Comparison of ENCODE assay signal across 15 cellular contexts in genomic region chr18:25102657-25103056, GRCh38.
DNase-seq lines count a peak whose midpoint lies in the region; ATAC-seq, FAIRE-seq and TF ChIP-seq lines count a peak whose summit lies in the region.
"Had no signal": no experiment of that assay in that cellular context is flagged by ENCODE, and none has a peak within 500 bp of the region (broad histone marks: within the 10 kb centered on the region; RNA-seq: fewer than 3 reads in every experiment).

No MANE protein-coding gene starts in this region.

- no peaks in the 10 kb centered on the region for H3K4me1 ChIP-seq in K562 (replicated peaks in 1 of 2; ENCODE audit: control insufficient read depth in 2 of 2, insufficient read depth in 2 of 2, low read length in 2 of 2)
- H3K4me1 ChIP-seq: BE2C had no signal

- no peaks in the 10 kb centered on the region for H3K9me1 ChIP-seq in K562 (ENCODE audit: control insufficient read depth, insufficient read depth, low read length)

- 2% methylated on average over 2 of the region's 2 CpGs for WGBS in K562 (ENCODE audit: insufficient coverage, low coverage, missing lambda C conversion rate)

- no peaks in the 10 kb centered on the region for H3K9me3 ChIP-seq in K562 (replicated peaks; ENCODE audit: control insufficient read depth, insufficient read depth, low read depth, low read length)
- H3K9me3 ChIP-seq: BE2C had no signal

- no peak overlapping the region for H3K4me3 ChIP-seq in K562

- H3K27me3 ChIP-seq in K562 (ENCODE audit: control insufficient read depth in 2 of 2, insufficient read depth in 2 of 2, low read length in 2 of 2): no peaks in the 10 kb centered on the region
- H3K27me3 ChIP-seq: BE2C had no signal

- ATAC-seq in K562: no peak
- ATAC-seq in HG03280 (IDR thresholded peaks at IDR 0.05; ENCODE audit: unreplicated experiment): no peak
- ATAC-seq in GM18520 (IDR thresholded peaks at IDR 0.05; ENCODE audit: unreplicated experiment): no peak
- ATAC-seq: HCT116 had no signal

- CTCF ChIA-PET in K562 (lab: Yijun Ruan, JAX; ENCODE audit: low intra/inter-chr PET ratio): no interaction called here

- H2AFZ ChIP-seq in K562 (ENCODE audit: low read depth, low read length): no peak overlapping the region

- H3K36me3 ChIP-seq in K562 (ENCODE audit: control insufficient read depth, insufficient read depth, low read length): no peaks in the 10 kb centered on the region
- H3K36me3 ChIP-seq: BE2C had no signal

- no peak overlapping the region for H3K27ac ChIP-seq in K562 (ENCODE audit: extremely low read depth, low read depth, low read length)
- H3K27ac ChIP-seq: C4-2B had no signal

- TF ChIP-seq CTCF in K562 (IDR thresholded peaks at IDR 0.05 in 2 of 3, conservative IDR thresholded peaks at IDR 0.05 in 1 of 3; ENCODE audit: insufficient read depth in 2 of 3, low read depth in 1 of 3, low read length in 3 of 3): no peak

- no TSS peak for BruUV-seq in K562 (replicated peaks; lab: Mats Ljungman, UMichigan)

- no peak for TF ChIP-seq RAD21 in K562 (CRISPR knock-in tag; conservative IDR thresholded peaks at IDR 0.05 in 1 of 2, IDR thresholded peaks at IDR 0.05 in 1 of 2)

- in situ Hi-C loops in K562 (cut with MboI): no loop called here

- intact Hi-C loops in K562 (cut with micrococcal nuclease): no loop called here

- H3K4me2 ChIP-seq in K562 (ENCODE audit: insufficient read depth, low read length): no peak overlapping the region

- H3K9ac ChIP-seq in K562 (ENCODE audit: insufficient read depth in 1 of 2, low read depth in 2 of 2, low read length in 2 of 2): no peak overlapping the region

- H4K20me1 ChIP-seq in K562 (replicated peaks; ENCODE audit: control insufficient read depth, insufficient read depth, low read length): no peaks in the 10 kb centered on the region

- DNase-seq in NCI-H748 (lab: John Stamatoyannopoulos, UW; ENCODE audit: unreplicated experiment) (peak; percentile 51), NCI-H748 treated with DMSO at 0.1 percent for 48 hours (lab: John Stamatoyannopoulos, UW) (no peak), K562 (ENCODE audit: extremely low read depth in 1 of 4, low spot score in 3 of 4) (no peak), left kidney (ENCODE audit: low read depth, low spot score) (peak; percentile 55), stromal cell of bone marrow (ENCODE audit: low read depth) (peak; percentile 2), NCI-H82 treated with DMSO at 0.1 percent for 48 hours (lab: John Stamatoyannopoulos, UW; ENCODE audit: unreplicated experiment) (no peak)
- DNase-seq: BE2C; CD4-positive, alpha-beta memory T cell; DMS153; GF-D8 had no signal

- TF ChIP-seq EP300 in K562 (IDR thresholded peaks at IDR 0.05; ENCODE audit: low read length): no peak

- no peaks in the 10 kb centered on the region for H3K79me2 ChIP-seq in K562 (ENCODE audit: control insufficient read depth, insufficient read depth, low read length)

- no peak for FAIRE-seq in K562 (lab: Jason Lieb, UNC)
- FAIRE-seq: A204.1 had no signal

- TF ChIP-seq POLR2A in K562 (conservative IDR thresholded peaks at IDR 0.05): no peak

- POLR2A ChIA-PET in K562 (lab: Yijun Ruan, JAX): interaction anchor here (0.7 to 1.4 kb wide), 2 partner anchors 10 to 250 kb away, joined by 3 to 4 read pairs; no protein-coding TSS in a partner anchor

TF ChIP-seq in K562, 482 proteins besides CTCF, POLR2A, EP300 and RAD21:
- TF ChIP-seq FOXJ2 (tag; IDR thresholded peaks at IDR 0.05) (peak; percentile 80), PTRF (tag; IDR thresholded peaks at IDR 0.05) (no peak)
TF ChIP-seq in K562: peak in this region for 1.

Comparison
In these comparisons a context has a peak if more than half of its experiments do, and no peak if none do; other contexts are left out.
1. DNase-seq: peak in NCI-H748 (single experiment), left kidney (single experiment) and stromal cell of bone marrow (single experiment); none in NCI-H748 treated with DMSO at 0.1 percent for 48 hours (single experiment), K562 (0 of 4) and NCI-H82 treated with DMSO at 0.1 percent for 48 hours (single experiment).